In genomic region chr1:164930241-164930640, GRCh38 we compare ENCODE assay signal across 1 cellular context.
TF ChIP-seq lines count a peak whose summit lies in the region.

No MANE protein-coding gene starts in this region.

TF ChIP-seq in SK-N-SH treated with all-trans-retinoic acid at 6 μM for 48 hours, 23 proteins besides CTCF, POLR2A, EP300 and RAD21 (continued from another document):
- TF ChIP-seq CSRNP3 (CRISPR knock-in tag; IDR thresholded peaks at IDR 0.05) (no peak), CSDC2 (CRISPR knock-in tag; IDR thresholded peaks at IDR 0.05) (no peak), TOX (CRISPR knock-in tag; IDR thresholded peaks at IDR 0.05; ENCODE audit: borderline replicate concordance) (no peak), TSHZ2 (CRISPR knock-in tag; IDR thresholded peaks at IDR 0.05) (no peak), PATZ1 (CRISPR knock-in tag; IDR thresholded peaks at IDR 0.05; ENCODE audit: borderline replicate concordance) (no peak), ZNF8 (CRISPR knock-in tag; IDR thresholded peaks at IDR 0.05) (no peak), ZFP30 (CRISPR knock-in tag; IDR thresholded peaks at IDR 0.05) (no peak), BACH2 (CRISPR knock-in tag; IDR thresholded peaks at IDR 0.05; ENCODE audit: borderline replicate concordance) (no peak), ISL1 (CRISPR knock-in tag; IDR thresholded peaks at IDR 0.05) (no peak), SNAI2 (CRISPR knock-in tag; IDR thresholded peaks at IDR 0.05) (no peak), ZNF70 (CRISPR knock-in tag; IDR thresholded peaks at IDR 0.05) (no peak), POU6F1 (CRISPR knock-in tag; IDR thresholded peaks at IDR 0.05; ENCODE audit: borderline replicate concordance, low read depth) (no peak)
TF ChIP-seq in SK-N-SH treated with all-trans-retinoic acid at 6 μM for 48 hours: peak in this region for 0.
